ENCODE assay signal across 10 cellular contexts in genomic region chr10:118594392-118595063, GRCh38. TPM values are rescaled to one million over a fixed set of nuclear protein-coding genes. Genes with fewer than 3 reads are reported as not detected.
DNase-seq lines count a peak whose midpoint lies in the region; ATAC-seq lines count a peak whose summit lies in the region.
"Had no signal": no experiment of that assay in that cellular context is flagged by ENCODE, and none has a peak within 500 bp of the region (broad histone marks: within the 10 kb centered on the region; RNA-seq: fewer than 3 reads in every experiment).

No MANE protein-coding gene starts in this region.

- intact Hi-C loops in left ventricle myocardium superior (cut with micrococcal nuclease), result no loop called here

- peak; percentile 68 for ATAC-seq in left ventricle myocardium superior
- ATAC-seq in HG03342 (IDR thresholded peaks at IDR 0.05; ENCODE audit: unreplicated experiment), result no peak
- ATAC-seq in GM21786 (IDR thresholded peaks at IDR 0.05; ENCODE audit: unreplicated experiment), result no peak

- DNase-seq in DMS79 treated with DMSO at 0.1 percent for 48 hours (lab: John Stamatoyannopoulos, UW), result peak; percentile 33
- DNase-seq in DMS79 (lab: John Stamatoyannopoulos, UW), result no peak
- peak in 3 of 4 experiments; percentile 3 to 41 (median 5) for DNase-seq in activated naive CD4-positive, alpha-beta T cell (lab: John Stamatoyannopoulos, UW)
- peak; percentile 53 for DNase-seq in left ventricle myocardium superior
- peak; percentile 6 to 17 (median 8) for DNase-seq in stimulated activated CD4-positive, alpha-beta T cell treated with anti-CD3 and anti-CD28 coated beads, Interleukin-12 subunit alpha, Interleukin-12 subunit beta, amount 100 ng/mL, for 48 hours (ENCODE audit: low read depth in 2 of 3, low spot score in 1 of 3)
- no peak for DNase-seq in HT-29 (ENCODE audit: low spot score)

RNA-seq across cellular contexts. Expression of gene PRLHR, which starts 0.9 kb away (rescaled TPM):
- not detected for total RNA-seq in left ventricle myocardium superior
- total RNA-seq in HT-29 (2014; rRNA removed; shearing (Covaris generic)), result not detected in 2 replicates
- total RNA-seq: pulmonary artery endothelial cell, SJSA1 had no signal

Comparison
In these comparisons a context has a peak if more than half of its experiments do, and no peak if none do; other contexts are left out.
1. DNase-seq: peak in DMS79 treated with DMSO at 0.1 percent for 48 hours (single experiment), activated naive CD4-positive, alpha-beta T cell (3 of 4), left ventricle myocardium superior (single experiment) and stimulated activated CD4-positive, alpha-beta T cell treated with anti-CD3 and anti-CD28 coated beads, Interleukin-12 subunit alpha, Interleukin-12 subunit beta, amount 100 ng/mL, for 48 hours (3 of 3); none in DMS79 (single experiment) and HT-29 (single experiment).